25 cellular contexts compared by ENCODE assay signal in the genomic region with DNA sequence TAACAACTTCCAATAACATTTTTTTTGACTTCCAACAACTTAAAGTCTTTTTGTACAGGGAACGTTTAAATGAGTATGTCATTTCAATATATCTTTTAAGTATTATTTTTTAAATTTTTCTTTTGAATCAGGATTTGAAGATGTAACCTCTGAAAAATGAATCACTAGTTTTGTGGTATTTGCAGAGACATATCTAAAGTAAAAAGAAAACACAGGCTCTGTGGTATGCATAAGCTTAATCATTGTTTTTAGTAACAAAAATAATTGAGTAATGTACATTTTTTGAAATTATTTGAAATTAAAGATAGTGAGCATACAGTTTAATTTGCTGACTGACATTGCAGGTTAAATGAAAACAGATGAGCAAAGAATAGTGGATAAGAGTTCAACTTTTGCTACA.
"Had no signal": no experiment of that assay in that cellular context is flagged by ENCODE, and none has a peak within 500 bp of the region (broad histone marks: within the 10 kb centered on the region; RNA-seq: fewer than 3 reads in every experiment).

No MANE protein-coding gene starts in this region.

- DNase-seq: dorsolateral prefrontal cortex; effector CD8-positive, alpha-beta T cell; gastrocnemius medialis; heart right ventricle; left cardiac atrium; left ventricle myocardium inferior; lower lobe of right lung; nucleus accumbens; pancreas; right cardiac atrium; spleen; stimulated activated CD4-positive, alpha-beta T cell treated with anti-CD3 and anti-CD28 coated beads, Interleukin-15, amount 100 ng/mL, for 24 hours; stimulated activated CD4-positive, alpha-beta T cell treated with anti-CD3 and anti-CD28 coated beads, Interleukin-1b, Interleukin-23, amount 100 ng/mL, for 48 hours; stimulated activated CD4-positive, alpha-beta T cell treated with anti-CD3 and anti-CD28 coated beads, Interleukin-4, amount 100 ng/mL, for 24 hours; testis; upper lobe of right lung had no signal

- H3K27ac Mint-ChIP-seq: memory B cell; mesothelial cell of epicardium; natural killer cell treated with Interleukin-12 subunit alpha and Interleukin-12 subunit beta and Interleukin-15 and Interleukin-18, amount 100 ng/mL, for 72 hours; neural progenitor cell; progenitor cell of endocrine pancreas; stimulated activated memory B cell treated with anti-CD40 and anti-IgM and Interleukin-4, amounts not matched to agents 10 μg/mL and 1 μg/mL and 100 μg/mL, for 72 hours; stimulated activated naive CD8-positive, alpha-beta T cell treated with anti-CD3 and anti-CD28 coated beads, Interleukin-15, Interleukin-2, amounts not matched to agents 100 ng/mL and 50 ng/mL, for 24 hours had no signal

- H3K27me3 Mint-ChIP-seq: memory B cell; natural killer cell treated with Interleukin-12 subunit alpha and Interleukin-12 subunit beta and Interleukin-15 and Interleukin-18, amount 100 ng/mL, for 72 hours; progenitor cell of endocrine pancreas; stimulated activated memory B cell treated with anti-CD40 and anti-IgM and Interleukin-4, amounts not matched to agents 10 μg/mL and 1 μg/mL and 100 μg/mL, for 72 hours; stimulated activated naive CD8-positive, alpha-beta T cell treated with anti-CD3 and anti-CD28 coated beads, Interleukin-15, Interleukin-2, amounts not matched to agents 100 ng/mL and 50 ng/mL, for 24 hours had no signal

- H3K36me3 Mint-ChIP-seq: memory B cell; mesothelial cell of epicardium; neural progenitor cell; stimulated activated memory B cell treated with anti-CD40 and anti-IgM and Interleukin-4, amounts not matched to agents 10 μg/mL and 1 μg/mL and 100 μg/mL, for 72 hours had no signal

- H3K4me3 ChIP-seq: coronary artery, dorsolateral prefrontal cortex, gastrocnemius medialis, heart right ventricle, left ventricle myocardium inferior, lower lobe of right lung, neural progenitor cell, pancreas, spleen, testis, tibial nerve, upper lobe of right lung had no signal

- H3K4me1 Mint-ChIP-seq: memory B cell; mesothelial cell of epicardium; neural progenitor cell; stimulated activated memory B cell treated with anti-CD40 and anti-IgM and Interleukin-4, amounts not matched to agents 10 μg/mL and 1 μg/mL and 100 μg/mL, for 72 hours had no signal

- H3K4me3 Mint-ChIP-seq: memory B cell; mesothelial cell of epicardium; natural killer cell treated with Interleukin-12 subunit alpha and Interleukin-12 subunit beta and Interleukin-15 and Interleukin-18, amount 100 ng/mL, for 72 hours; neural progenitor cell; stimulated activated memory B cell treated with anti-CD40 and anti-IgM and Interleukin-4, amounts not matched to agents 10 μg/mL and 1 μg/mL and 100 μg/mL, for 72 hours; stimulated activated naive CD8-positive, alpha-beta T cell treated with anti-CD3 and anti-CD28 coated beads, Interleukin-15, Interleukin-2, amounts not matched to agents 100 ng/mL and 50 ng/mL, for 24 hours had no signal
